In genomic region chr3:15064299-15064834, GRCh38 we compare ENCODE assay signal across 8 cellular contexts. TPM values are rescaled to one million over a fixed set of nuclear protein-coding genes. Genes with fewer than 3 reads are reported as not detected.
A peak's percentile ranks its signal among the peaks of the same experiment; 100 is the strongest.
DNase-seq lines count a peak whose midpoint lies in the region; ATAC-seq, FAIRE-seq and TF ChIP-seq lines count a peak whose summit lies in the region.

No MANE protein-coding gene starts in this region.

- H4K8ac ChIP-seq in IMR-90 (ENCODE audit: low read depth in 2 of 2, low read length in 2 of 2) = peak overlapping the region; percentile 39 to 70; a peak in 3 of 4 replicates

- TF ChIP-seq RAD21 in IMR-90 (IDR thresholded peaks at IDR 0.05; ENCODE audit: low read length) = no peak

- intact Hi-C loops in IMR-90 (cut with micrococcal nuclease) (no loop called here), ovary (cut with DNase I) (no loop called here)

- H3K27me3 ChIP-seq in IMR-90 (ENCODE audit: control insufficient read depth, insufficient read depth, low read length) = no peaks in the 10 kb centered on the region
- no peaks in the 10 kb centered on the region for H3K27me3 ChIP-seq in foreskin keratinocyte
- no peaks in the 10 kb centered on the region for H3K27me3 ChIP-seq in ovary

- H3K27ac ChIP-seq in IMR-90 (ENCODE audit: insufficient read depth, low read length) (peak overlapping the region; percentile 92), foreskin keratinocyte (peak overlapping the region; percentile 66), ovary (peak overlapping the region; percentile 47 to 78)

- H3K4me1 ChIP-seq in IMR-90 (ENCODE audit: control insufficient read depth, insufficient read depth, low read length) (peaks cover 9% of the 10 kb centered on the region), foreskin keratinocyte (no peaks in the 10 kb centered on the region), ovary (ENCODE audit: insufficient read depth) (peaks cover 2% of the 10 kb centered on the region)

- TF ChIP-seq POLR2A in IMR-90 (IDR thresholded peaks at IDR 0.05; ENCODE audit: low read depth, low read length) (no peak), ovary (IDR thresholded peaks at IDR 0.05) (no peak)

- CTCF ChIA-PET in IMR-90 (lab: Yijun Ruan, JAX) = interaction anchor here (0.6 to 1.0 kb wide), 2 partner anchors 44 to 143 kb away, joined by 3 read pairs; no protein-coding TSS in a partner anchor

- 0% methylated on average over 1 of the region's 25 CpGs; no CpG with 5 or more reads in 1 of the 2 experiments for WGBS in IMR-90 (ENCODE audit: extremely low coverage in 2 of 2, insufficient read length in 1 of 2), 2 experiments
- WGBS in ovary, 3 donors = 1 to 2% (median 2%) methylated on average over 25 of the region's 25 CpGs

- peak overlapping the region; percentile 93 for H3K4ac ChIP-seq in IMR-90 (ENCODE audit: low read depth, low read length)

- peak overlapping the region; percentile 50 for H3K14ac ChIP-seq in IMR-90 (replicated peaks; ENCODE audit: low read depth, low read length)

- POLR2A ChIA-PET in IMR-90 (lab: Charles Lee; ENCODE audit: unreplicated experiment) = interaction anchor here (0.6 to 1.0 kb wide), 2 partner anchors 27 to 88 kb away, joined by 3 read pairs; no protein-coding TSS in a partner anchor

- H2AK5ac ChIP-seq in IMR-90 (ENCODE audit: low read depth, low read length) = no peak overlapping the region

- BruUV-seq in IMR-90 (replicated peaks; lab: Mats Ljungman, UMichigan) = no TSS peak

- no peak overlapping the region for H2BK20ac ChIP-seq in IMR-90 (ENCODE audit: low read depth, low read length)

- H4K91ac ChIP-seq in IMR-90 (ENCODE audit: insufficient read depth, low read depth, low read length) = no peak overlapping the region

- peak overlapping the region; percentile 96 for H3K9ac ChIP-seq in IMR-90 (ENCODE audit: low read depth, low read length)

- H3K9me1 ChIP-seq in IMR-90 (ENCODE audit: insufficient read depth, low read length) = 0 out of 2 replicates have a peak, but pooled peaks cover 4% of the 10 kb centered on the region

- H3K36me3 ChIP-seq in IMR-90 (ENCODE audit: control insufficient read depth, insufficient read depth, low read length) = 0 out of 2 replicates have a peak, but pooled peaks cover under 1% of the 10 kb centered on the region
- H3K36me3 ChIP-seq in ovary = no peaks in the 10 kb centered on the region

- no peak for FAIRE-seq in RCC 7860 (lab: Jason Lieb, UNC)

- TF ChIP-seq EP300 in ovary (IDR thresholded peaks at IDR 0.05) = no peak

- no peak overlapping the region for H2BK120ac ChIP-seq in IMR-90 (ENCODE audit: low read depth, low read length)

- dilution Hi-C loops in IMR-90 (cut with HindIII; ENCODE audit: low sequenced_read_pairs, unreplicated experiment) = no loop called here

- ATAC-seq in GM21390 (IDR thresholded peaks at IDR 0.05; ENCODE audit: unreplicated experiment) = peak; percentile 21
- peak; percentile 30 for ATAC-seq in IMR-90 (ENCODE audit: low read depth)
- ATAC-seq in foreskin keratinocyte = peak; percentile 37

- H2AFZ ChIP-seq in IMR-90 (replicated peaks; ENCODE audit: low read length, poor library complexity) = peak overlapping the region; percentile 99

- peak overlapping the region; percentile 94 for H2AK9ac ChIP-seq in IMR-90 (replicated peaks; ENCODE audit: low read depth, low read length, poor library complexity)

- peaks cover 8% of the 10 kb centered on the region for H4K20me1 ChIP-seq in IMR-90 (ENCODE audit: insufficient read depth, low read length)

- H3K56ac ChIP-seq in IMR-90 (ENCODE audit: extremely low read depth, insufficient read depth, low read length) = peak overlapping the region; percentile 42; the same call in 1 of the 2 replicates

- H4K5ac ChIP-seq in IMR-90 (ENCODE audit: low read depth, low read length) = no peak overlapping the region

- peak overlapping the region; percentile 82 for H3K23ac ChIP-seq in IMR-90 (ENCODE audit: low read depth, low read length)

- H3K79me1 ChIP-seq in IMR-90 (ENCODE audit: low read depth in 1 of 2, low read length in 2 of 2) = peaks cover 16 to 26% of the 10 kb centered on the region in 2 experiments

- no peak overlapping the region for H3K18ac ChIP-seq in IMR-90 (ENCODE audit: low read depth, low read length)

- H3K4me2 ChIP-seq in IMR-90 (ENCODE audit: low read depth, low read length) = peak overlapping the region; percentile 76

- TF ChIP-seq CTCF in IMR-90 (conservative IDR thresholded peaks at IDR 0.05; ENCODE audit: low read depth, low read length) (no peak), foreskin keratinocyte (conservative IDR thresholded peaks at IDR 0.05) (no peak), ovary (IDR thresholded peaks at IDR 0.05) (no peak)

- in situ Hi-C loops in IMR-90 (cut with MboI; ENCODE audit: low sequenced_read_pairs) = no loop called here

- H3K4me3 ChIP-seq in IMR-90 (ENCODE audit: insufficient read depth, low read depth, low read length) (peak overlapping the region; percentile 93), ovary (peak overlapping the region; percentile 89)

- no peak overlapping the region for H2BK15ac ChIP-seq in IMR-90 (ENCODE audit: low read depth, low read length)

- H2BK5ac ChIP-seq in IMR-90 (ENCODE audit: low read depth, low read length, poor library complexity, severe bottlenecking) = no peak overlapping the region

- H3K9me3 ChIP-seq in IMR-90 (ENCODE audit: control insufficient read depth, insufficient read depth, low read length) = no peaks in the 10 kb centered on the region
- H3K9me3 ChIP-seq in ovary = no peaks in the 10 kb centered on the region

- peak; percentile 41 for DNase-seq in EL
- DNase-seq in IMR-90 = peak; percentile 25
- DNase-seq in activated T-helper 1 cell treated with Interleukin-2 at 50 U/mL for 16 hours (ENCODE audit: low read depth) = peak; percentile 3
- DNase-seq in foreskin keratinocyte = peak; percentile 7 to 24
- peak in 1 of 5 donors; percentile 35 for DNase-seq in ovary
- DNase-seq in NCI-H2171 (lab: John Stamatoyannopoulos, UW) = no peak
- DNase-seq in RCC 7860 (ENCODE audit: low spot score) = no peak

TF ChIP-seq in IMR-90, 13 proteins besides CTCF, POLR2A, EP300 and RAD21:
- TF ChIP-seq MXI1 (IDR thresholded peaks at IDR 0.05; ENCODE audit: borderline replicate concordance, low read depth, low read length) (0 out of 2 replicates have a peak, but pooled peaks have one; percentile 13), BHLHE40 (IDR thresholded peaks at IDR 0.05; ENCODE audit: low read depth, low read length) (no peak)

RNA-seq across cellular contexts. Expression of gene MRPS25, which starts 0.7 kb away (rescaled TPM):
- 9.0 and 9.7 TPM in 2 replicates for total RNA-seq in IMR-90 (2012; rRNA removed)
- 20.3 and 20.8 TPM in 2 replicates for polyA plus RNA-seq in IMR-90 (2012; rRNA removed)
- polyA plus RNA-seq in IMR-90 (2012; cell fraction: cytosol; rRNA removed) = 9.8 and 26.9 TPM in 2 replicates
- 90.6 and 220 TPM in 2 replicates for polyA plus RNA-seq in IMR-90 (2012; cell fraction: nucleus; rRNA removed; ENCODE audit: low replicate concordance)
- total RNA-seq in foreskin keratinocyte = 38.9 and 42.5 TPM in 2 replicates
- polyA plus RNA-seq in foreskin keratinocyte = 56.8 and 61.9 TPM in 2 replicates
- total RNA-seq in ovary = 10 to 100 TPM; 22.5 to 50.5 (median 40.7) TPM
- 10 to 100 TPM; 28.1 to 33.9 TPM for polyA plus RNA-seq in ovary

RNA-seq across cellular contexts. Expression of gene RBSN, which starts 34.6 kb away (rescaled TPM):
- total RNA-seq in IMR-90 (2012; rRNA removed) (32.2 and 33.7 TPM in 2 replicates), foreskin keratinocyte (20.2 and 20.9 TPM in 2 replicates), ovary (10 to 100 TPM; 14.4 to 36.5 (median 31.1) TPM)
- polyA plus RNA-seq in IMR-90 (2012; rRNA removed) (7.9 and 8.7 TPM in 2 replicates), foreskin keratinocyte (5.8 and 5.9 TPM in 2 replicates), ovary (10 to 100 TPM; 13.5 to 31.5 TPM)
- 3.6 and 4.1 TPM in 2 replicates for polyA plus RNA-seq in IMR-90 (2012; cell fraction: cytosol; rRNA removed)
- 12.3 and 18.6 TPM in 2 replicates for polyA plus RNA-seq in IMR-90 (2012; cell fraction: nucleus; rRNA removed; ENCODE audit: low replicate concordance)

Comparison
In these comparisons a context has a peak if more than half of its experiments do, and no peak if none do; other contexts are left out.
1. DNase-seq: peak in EL (single experiment), IMR-90 (single experiment), activated T-helper 1 cell treated with Interleukin-2 at 50 U/mL for 16 hours (single experiment) and foreskin keratinocyte (2 of 2); none in NCI-H2171 (single experiment) and RCC 7860 (single experiment).
2. Peak in every context shown above with its lines, with median percentiles within 50 percentile points of each other: ATAC-seq and H3K27ac ChIP-seq.